In genomic region chr3:120907659-120908029, GRCh38 we compare ENCODE assay signal across 8 cellular contexts.
DNase-seq lines count a peak whose midpoint lies in the region; ATAC-seq and TF ChIP-seq lines count a peak whose summit lies in the region.

No MANE protein-coding gene starts in this region.

- no peak overlapping the region for H3K27ac Mint-ChIP-seq in memory B cell

- H3K27me3 ChIP-seq in WERI-Rb-1 (ENCODE audit: insufficient read depth, low read depth, severe bottlenecking): no peaks in the 10 kb centered on the region

- H3K4me1 Mint-ChIP-seq in memory B cell: peaks cover 15% of the 10 kb centered on the region

- ATAC-seq in GM19023 (IDR thresholded peaks at IDR 0.05; ENCODE audit: unreplicated experiment) (peak; percentile 18), memory B cell (ENCODE audit: low read depth) (no peak), HG03025 (IDR thresholded peaks at IDR 0.05; ENCODE audit: low FRiP score, unreplicated experiment) (no peak)

- H3K4me3 Mint-ChIP-seq in memory B cell: peak overlapping the region; percentile 46

- DNase-seq in WERI-Rb-1: no peak
- no peak for DNase-seq in memory B cell (ENCODE audit: low spot score in 2 of 2)
- no peak for DNase-seq in activated CD4-positive, CD25-positive, alpha-beta regulatory T cell (lab: John Stamatoyannopoulos, UW)
- DNase-seq in stimulated activated CD4-positive, alpha-beta T cell treated with anti-CD3 and anti-CD28 coated beads, Interleukin-4, amount 100 ng/mL, for 24 hours: no peak
- DNase-seq in putamen (ENCODE audit: low spot score): no peak

- H3K9me3 ChIP-seq in WERI-Rb-1 (ENCODE audit: severe bottlenecking): no peaks in the 10 kb centered on the region

- H3K9me3 Mint-ChIP-seq in memory B cell: no peaks in the 10 kb centered on the region

- no peaks in the 10 kb centered on the region for H3K36me3 ChIP-seq in WERI-Rb-1

- TF ChIP-seq CTCF in 22Rv1 (IDR thresholded peaks at IDR 0.05): no peak
- no peak for TF ChIP-seq CTCF in WERI-Rb-1 (IDR thresholded peaks at IDR 0.05; ENCODE audit: low read depth, low read length)

- peak overlapping the region; percentile 70 for H3K4me3 ChIP-seq in WERI-Rb-1 (ENCODE audit: low read depth, low read length)

- peaks cover 22% of the 10 kb centered on the region for H3K27me3 Mint-ChIP-seq in memory B cell

- peak overlapping the region; percentile 87 for H3K27ac ChIP-seq in 22Rv1
- peak overlapping the region; percentile 10; the same call in 1 of the 2 replicates for H3K27ac ChIP-seq in WERI-Rb-1

- peaks cover 2% of the 10 kb centered on the region for H3K36me3 Mint-ChIP-seq in memory B cell
